Comparison of ENCODE assay signal across 1 cellular context in genomic region chr3:42704136-42704841, GRCh38.
TF ChIP-seq lines count a peak whose summit lies in the region.

No MANE protein-coding gene starts in this region.

TF ChIP-seq in H1, 55 proteins besides CTCF, POLR2A, EP300 and RAD21 (continued from another document):
- TF ChIP-seq CHD2 (IDR thresholded peaks at IDR 0.05; ENCODE audit: low read length) (no peak), ASH2L (IDR thresholded peaks at IDR 0.05; ENCODE audit: low read length) (no peak), CTBP2 (IDR thresholded peaks at IDR 0.05; ENCODE audit: borderline replicate concordance, insufficient read depth, insufficient read length, low read length) (no peak), TAF1 (IDR thresholded peaks at IDR 0.05; ENCODE audit: low read depth, low read length) (no peak), POLR2AphosphoS5 (IDR thresholded peaks at IDR 0.05; ENCODE audit: low read depth, low read length) (no peak), NANOG (IDR thresholded peaks at IDR 0.05; ENCODE audit: insufficient read depth, low read depth, low read length, poor library complexity, severe bottlenecking) (no peak), TCF12 (IDR thresholded peaks at IDR 0.05; ENCODE audit: low read depth, low read length) (no peak), RFX5 (IDR thresholded peaks at IDR 0.05; ENCODE audit: borderline replicate concordance, low read depth, low read length) (no peak), SIRT6 (IDR thresholded peaks at IDR 0.05; ENCODE audit: low read length) (no peak), JUND (IDR thresholded peaks at IDR 0.05; ENCODE audit: low read length) (no peak), TAF7 (optimal IDR thresholded peaks at IDR 0.05; ENCODE audit: borderline replicate concordance, low read depth, low read length) (no peak), BACH1 (IDR thresholded peaks at IDR 0.05; ENCODE audit: low read length) (no peak), MAX (IDR thresholded peaks at IDR 0.05) (no peak), YY1 (IDR thresholded peaks at IDR 0.05; ENCODE audit: low read depth, low read length) (no peak)
